Comparison of ENCODE assay signal across 7 cellular contexts in the genomic region with DNA sequence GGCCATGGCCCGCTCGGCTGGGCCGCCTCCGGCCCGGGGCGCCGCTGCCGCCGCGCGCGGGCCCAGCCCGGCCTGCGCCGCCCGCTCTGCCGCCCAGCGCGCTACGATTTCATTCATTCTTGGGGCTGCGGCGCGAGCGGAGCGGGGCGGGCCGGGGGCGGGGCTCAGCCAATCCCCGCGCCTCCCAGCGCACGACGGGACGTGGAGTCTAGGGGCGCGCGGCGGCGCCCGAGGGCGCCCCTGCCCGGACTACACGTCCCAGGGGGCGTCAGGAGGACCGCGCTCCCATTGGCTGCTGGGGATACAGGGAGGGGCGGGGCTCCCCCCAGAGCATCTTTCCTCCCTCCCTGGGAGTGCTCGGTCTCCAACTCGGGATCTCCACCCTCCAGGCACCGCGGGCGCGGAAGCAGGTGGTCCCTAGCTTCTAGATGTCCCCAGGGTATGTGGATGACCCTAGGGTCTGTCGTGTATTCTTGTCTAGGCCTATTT. TPM values are rescaled to one million over a fixed set of nuclear protein-coding genes. Genes with fewer than 3 reads are reported as not detected.
DNase-seq lines count a peak whose midpoint lies in the region; ATAC-seq and TF ChIP-seq lines count a peak whose summit lies in the region.

No MANE protein-coding gene starts in this region.

- ATAC-seq in GM18498 (IDR thresholded peaks at IDR 0.05; ENCODE audit: unreplicated experiment) (peak; percentile 66), HG03196 (IDR thresholded peaks at IDR 0.05; ENCODE audit: unreplicated experiment) (peak; percentile 62)
- peak; percentile 89 to 95 for ATAC-seq in naive thymus-derived CD8-positive, alpha-beta T cell
- peak; percentile 87 for ATAC-seq in stimulated activated naive CD8-positive, alpha-beta T cell treated with anti-CD3 and anti-CD28 coated beads, Interleukin-15, amount 100 ng/mL, for 72 hours

- H3K27me3 ChIP-seq in endodermal cell (ENCODE audit: control insufficient read depth, insufficient read depth, low read length, poor library complexity, severe bottlenecking): peaks cover 34% of the 10 kb centered on the region

- H3K4me1 Mint-ChIP-seq in endodermal cell: peaks cover 1% of the 10 kb centered on the region
- peaks cover 10 to 20% (median 15%) of the 10 kb centered on the region in 4 donors for H3K4me1 Mint-ChIP-seq in naive thymus-derived CD8-positive, alpha-beta T cell
- H3K4me1 Mint-ChIP-seq in stimulated activated naive CD8-positive, alpha-beta T cell treated with anti-CD3 and anti-CD28 coated beads, Interleukin-15, amount 100 ng/mL, for 72 hours: peaks cover 16% of the 10 kb centered on the region

- no peaks in the 10 kb centered on the region for H3K9me3 ChIP-seq in endodermal cell (ENCODE audit: control insufficient read depth, low read length)

- no peaks in the 10 kb centered on the region for H3K36me3 ChIP-seq in endodermal cell (ENCODE audit: control insufficient read depth, insufficient read depth, low read length)

- peak; percentile 62 for DNase-seq in NCI-H774 (lab: John Stamatoyannopoulos, UW)
- DNase-seq in activated CD8-positive, alpha-beta memory T cell treated with anti-CD3 and anti-CD28 coated beads for 24 hours: peak; percentile 81
- DNase-seq in endodermal cell: peak; percentile 87
- peak in 9 of 10 donors; percentile 30 to 73 (median 52) for DNase-seq in naive thymus-derived CD8-positive, alpha-beta T cell
- DNase-seq in stimulated activated naive CD8-positive, alpha-beta T cell treated with anti-CD3 and anti-CD28 coated beads, Interleukin-15, amount 100 ng/mL, for 72 hours: peak; percentile 51 to 60

- H3K27me3 Mint-ChIP-seq in endodermal cell (ENCODE audit: insufficient read depth): peaks cover 63% of the 10 kb centered on the region
- H3K27me3 Mint-ChIP-seq in naive thymus-derived CD8-positive, alpha-beta T cell: peaks cover 32 to 81% (median 47%) of the 10 kb centered on the region in 5 donors
- H3K27me3 Mint-ChIP-seq in stimulated activated naive CD8-positive, alpha-beta T cell treated with anti-CD3 and anti-CD28 coated beads, Interleukin-15, amount 100 ng/mL, for 72 hours: peaks cover 84% of the 10 kb centered on the region

- no peak for TF ChIP-seq CTCF in endodermal cell (conservative IDR thresholded peaks at IDR 0.05)

- no peak overlapping the region for H3K9ac ChIP-seq in endodermal cell (ENCODE audit: extremely low read depth, low read length, poor library complexity, severe bottlenecking)

- H3K4me1 ChIP-seq in endodermal cell (ENCODE audit: control insufficient read depth, insufficient read depth, low read length): no peaks in the 10 kb centered on the region

- H3K4me3 ChIP-seq in endodermal cell (ENCODE audit: low read length): no peak overlapping the region

- H3K27ac Mint-ChIP-seq in endodermal cell: no peak overlapping the region
- no peak overlapping the region for H3K27ac Mint-ChIP-seq in naive thymus-derived CD8-positive, alpha-beta T cell
- H3K27ac Mint-ChIP-seq in stimulated activated naive CD8-positive, alpha-beta T cell treated with anti-CD3 and anti-CD28 coated beads, Interleukin-15, amount 100 ng/mL, for 72 hours: no peak overlapping the region

- POLR2A ChIA-PET in naive thymus-derived CD8-positive, alpha-beta T cell (lab: Charles Lee): no interaction called here

- no peaks in the 10 kb centered on the region for H3K9me3 Mint-ChIP-seq in endodermal cell
- no peaks in the 10 kb centered on the region for H3K9me3 Mint-ChIP-seq in naive thymus-derived CD8-positive, alpha-beta T cell
- no peaks in the 10 kb centered on the region for H3K9me3 Mint-ChIP-seq in stimulated activated naive CD8-positive, alpha-beta T cell treated with anti-CD3 and anti-CD28 coated beads, Interleukin-15, amount 100 ng/mL, for 72 hours

- no peak overlapping the region for H3K27ac ChIP-seq in endodermal cell (ENCODE audit: low read depth, low read length)

- WGBS in endodermal cell (ENCODE audit: insufficient coverage in 1 of 2, insufficient read length in 1 of 2), 2 experiments: 0% methylated on average over 4 to 54 of the region's 54 CpGs

- no peaks in the 10 kb centered on the region for H3K36me3 Mint-ChIP-seq in endodermal cell (ENCODE audit: low read depth)
- no peaks in the 10 kb centered on the region for H3K36me3 Mint-ChIP-seq in naive thymus-derived CD8-positive, alpha-beta T cell

- H3K4me3 Mint-ChIP-seq in endodermal cell: no peak overlapping the region
- H3K4me3 Mint-ChIP-seq in naive thymus-derived CD8-positive, alpha-beta T cell: peak overlapping the region; percentile 12 to 67 (median 44)
- H3K4me3 Mint-ChIP-seq in stimulated activated naive CD8-positive, alpha-beta T cell treated with anti-CD3 and anti-CD28 coated beads, Interleukin-15, amount 100 ng/mL, for 72 hours: peak overlapping the region; percentile 35 to 36

RNA-seq across cellular contexts. Expression of gene DPF1, which starts 5.6 kb away (rescaled TPM):
- 1 to 10 TPM; 3.3 to 4.5 TPM for total RNA-seq in endodermal cell
- 12.8 TPM for polyA plus RNA-seq in endodermal cell (2013, experiment 1 of 2)
- 14.5 TPM for polyA plus RNA-seq in endodermal cell (2013, experiment 2 of 2)
- not detected for total RNA-seq in naive thymus-derived CD8-positive, alpha-beta T cell
- polyA plus RNA-seq in naive thymus-derived CD8-positive, alpha-beta T cell: not detected

RNA-seq across cellular contexts. Expression of gene PPP1R14A, which starts 26.5 kb away (rescaled TPM):
- total RNA-seq in endodermal cell: 10 to 100 TPM in 1 of 2 donors, 1 to 10 TPM in 1; 8.6 to 13.8 TPM
- polyA plus RNA-seq in endodermal cell (2013, experiment 1 of 2): 8.8 TPM
- polyA plus RNA-seq in endodermal cell (2013, experiment 2 of 2): 7.4 TPM
- total RNA-seq in naive thymus-derived CD8-positive, alpha-beta T cell: 1 to 10 TPM in 1 of 2 experiments, under 1 TPM in 1; 0.94 to 1.2 TPM
- polyA plus RNA-seq in naive thymus-derived CD8-positive, alpha-beta T cell: not detected

RNA-seq across cellular contexts. Expression of gene SPINT2, which starts 34.7 kb away (rescaled TPM):
- total RNA-seq in endodermal cell: 100 to 1,000 TPM; 415 to 487 TPM
- 136 TPM for polyA plus RNA-seq in endodermal cell (2013, experiment 1 of 2)
- 110 TPM for polyA plus RNA-seq in endodermal cell (2013, experiment 2 of 2)
- 10 to 100 TPM; 49.6 to 50.5 TPM for total RNA-seq in naive thymus-derived CD8-positive, alpha-beta T cell
- polyA plus RNA-seq in naive thymus-derived CD8-positive, alpha-beta T cell: 100 to 1,000 TPM; 139 to 162 (median 158) TPM

Comparison
In these comparisons a context has a peak if more than half of its experiments do, and no peak if none do; other contexts are left out.
1. RNA of gene DPF1, which starts 5.6 kb away (total RNA-seq): 3.3 to 4.5 TPM in endodermal cell; not detected in naive thymus-derived CD8-positive, alpha-beta T cell; every median in the first group is over 4 times any median in the second.
2. RNA of gene PPP1R14A, which starts 26.5 kb away (total RNA-seq): 8.6 to 13.8 TPM in endodermal cell; 0.94 to 1.2 TPM in naive thymus-derived CD8-positive, alpha-beta T cell; every median in the first group is over 4 times any median in the second.
3. RNA of gene SPINT2, which starts 34.7 kb away (total RNA-seq): 415 to 487 TPM in endodermal cell; 49.6 to 50.5 TPM in naive thymus-derived CD8-positive, alpha-beta T cell; every median in the first group is over 4 times any median in the second.
4. Peak in every context shown above with its lines, with median percentiles within 50 percentile points of each other: ATAC-seq and DNase-seq.